27 cellular contexts compared by ENCODE assay signal in genomic region chr16:13435415-13435814, GRCh38.
"Had no signal": no experiment of that assay in that cellular context is flagged by ENCODE, and none has a peak within 500 bp of the region (broad histone marks: within the 10 kb centered on the region; RNA-seq: fewer than 3 reads in every experiment).

No MANE protein-coding gene starts in this region.

- H3K36me3 Mint-ChIP-seq: activated naive CD8-positive, alpha-beta T cell; immature natural killer cell; naive B cell had no signal

- H3K27me3 Mint-ChIP-seq: activated naive CD8-positive, alpha-beta T cell had no signal

- H3K4me3 Mint-ChIP-seq: activated CD8-positive, alpha-beta T cell treated with anti-CD3 and anti-CD28 coated beads, Interleukin-2, amount 10 ng/mL, durations not matched to agents 7 days and 5 days; activated naive CD8-positive, alpha-beta T cell; immature natural killer cell; naive B cell had no signal

- H3K4me3 ChIP-seq: body of pancreas, esophagus squamous epithelium, lung, skin epidermis, tibial nerve, vagina had no signal

- H3K9me3 ChIP-seq: body of pancreas, esophagus squamous epithelium, tibial nerve, vagina had no signal

- H3K4me1 ChIP-seq: body of pancreas, esophagus squamous epithelium, tibial nerve, vagina had no signal

- H3K36me3 ChIP-seq: esophagus squamous epithelium, tibial nerve, vagina had no signal

- H3K27ac Mint-ChIP-seq: activated CD8-positive, alpha-beta T cell treated with anti-CD3 and anti-CD28 coated beads, Interleukin-2, amount 10 ng/mL, durations not matched to agents 7 days and 5 days; activated naive CD8-positive, alpha-beta T cell; activated T-cell treated with anti-CD3 and anti-CD28 coated beads, Interleukin-2, amount 50 U/mL, for 72 hours; immature natural killer cell had no signal

- H3K4me1 Mint-ChIP-seq: immature natural killer cell, naive B cell had no signal

- H3K79me2 ChIP-seq: parathyroid adenoma had no signal

- H3K9ac ChIP-seq: parathyroid adenoma had no signal

- H3K27ac ChIP-seq: body of pancreas, esophagus squamous epithelium, parathyroid adenoma, skin epidermis, tibial nerve, vagina had no signal

- DNase-seq: activated CD4-positive, CD25-positive, alpha-beta regulatory T cell treated with anti-CD3 and anti-CD28 coated beads, Interleukin-2, amount 50 U/mL, for 72 hours; activated CD8-positive, alpha-beta memory T cell treated with anti-CD3 and anti-CD28 coated beads, Interleukin-2, amount 50 U/mL, for 48 hours; activated CD8-positive, alpha-beta T cell treated with anti-CD3 and anti-CD28 coated beads, Interleukin-2, amount 10 ng/mL, durations not matched to agents 7 days and 5 days; activated gamma-delta T cell; activated T-cell treated with anti-CD3 and anti-CD28 coated beads, Interleukin-2, amount 50 U/mL, for 72 hours; amniotic stem cell; body of pancreas; central memory CD4-positive, alpha-beta T cell; cortex of kidney; effector CD4-positive, alpha-beta T cell; esophagus squamous epithelium; immature natural killer cell; naive B cell; retina; stimulated activated CD4-positive, alpha-beta T cell treated with anti-CD3 and anti-CD28 coated beads, Interleukin-15, amount 100 ng/mL, for 24 hours; stimulated activated CD4-positive, alpha-beta T cell treated with anti-CD3 and anti-CD28 coated beads, Interleukin-4, amount 100 ng/mL, for 4 hours; stimulated activated CD8-positive, alpha-beta memory T cell treated with anti-CD3 and anti-CD28 coated beads, Interleukin-4, amount 100 ng/mL, for 48 hours; stimulated activated naive CD4-positive, alpha-beta T cell treated with Interleukin-2 at 50 U/mL for 16 hours; substantia nigra; T-helper 1 cell; T1000 had no signal

- H3K27me3 ChIP-seq: body of pancreas, esophagus squamous epithelium, tibial nerve, vagina had no signal

- H3K9me3 Mint-ChIP-seq: naive B cell had no signal

- ATAC-seq: activated CD8-positive, alpha-beta T cell treated with anti-CD3 and anti-CD28 coated beads, Interleukin-2, amount 10 ng/mL, durations not matched to agents 7 days and 5 days; activated T-cell treated with anti-CD3 and anti-CD28 coated beads, Interleukin-2, amount 50 U/mL, for 72 hours; body of pancreas had no signal

- H2AFZ ChIP-seq: parathyroid adenoma had no signal
